Comparison of ENCODE assay signal across 8 cellular contexts in the genomic region with DNA sequence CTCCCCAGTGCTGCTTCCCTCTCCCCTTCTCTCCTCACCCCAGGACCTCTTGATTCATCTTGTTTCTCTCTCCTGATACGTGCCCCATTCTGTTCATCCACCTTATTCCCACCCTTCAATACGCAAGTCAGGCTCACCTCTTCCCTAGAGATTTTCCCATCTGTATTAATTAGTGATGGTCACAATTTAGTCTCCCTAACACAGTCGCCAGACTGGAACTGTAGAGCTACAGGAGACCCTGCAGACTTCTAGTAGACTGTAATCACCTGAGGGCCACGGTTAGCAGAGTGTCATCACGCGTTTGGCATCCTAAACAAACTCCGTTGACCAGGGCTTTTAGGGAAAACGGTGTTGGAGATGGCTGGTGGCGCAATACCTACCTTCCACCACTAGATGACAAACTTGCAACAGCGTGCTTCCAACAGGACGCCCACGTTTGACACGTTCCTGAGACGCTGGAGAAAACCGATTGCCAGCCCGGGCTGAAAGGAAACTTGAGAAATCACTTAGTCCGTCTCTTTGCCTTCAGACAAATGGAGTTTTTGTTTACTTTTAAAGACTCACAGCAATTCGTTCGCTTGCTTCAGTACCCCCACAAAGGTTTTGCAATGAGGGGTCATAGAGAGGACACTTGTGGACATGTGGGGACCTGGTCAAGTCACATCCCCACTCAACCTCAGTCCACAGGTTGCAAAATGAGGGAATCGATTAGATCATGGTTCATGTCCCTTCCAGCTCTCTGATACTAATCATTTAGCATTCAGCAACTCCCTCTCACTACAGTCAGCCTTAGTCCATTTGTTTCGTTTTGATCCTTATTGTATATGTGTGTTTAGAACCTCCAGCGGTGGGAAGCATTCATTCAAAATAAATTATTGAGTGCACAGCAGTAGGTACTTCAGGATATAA. TPM values are rescaled to one million over a fixed set of nuclear protein-coding genes. Genes with fewer than 3 reads are reported as not detected.
DNase-seq lines count a peak whose midpoint lies in the region; ATAC-seq, FAIRE-seq and TF ChIP-seq lines count a peak whose summit lies in the region.

No MANE protein-coding gene starts in this region.

- FAIRE-seq in H54 (lab: Jason Lieb, UNC) (peak; percentile 82), urothelium cell line (lab: Jason Lieb, UNC) (peak; percentile 37)

- no peaks in the 10 kb centered on the region for H3K36me3 Mint-ChIP-seq in CD4-positive, alpha-beta memory T cell
- H3K36me3 Mint-ChIP-seq in T-cell = no peaks in the 10 kb centered on the region

- TF ChIP-seq CTCF in adrenal gland (IDR thresholded peaks at IDR 0.05) (peak; percentile 90 to 99 (median 98)), heart left ventricle (IDR thresholded peaks at IDR 0.05) (peak; percentile 97 to 100 (median 99)), prostate gland (IDR thresholded peaks at IDR 0.05) (peak; percentile 94 to 98 (median 97))

- no peak overlapping the region for H3K27ac ChIP-seq in CD4-positive, alpha-beta memory T cell (ENCODE audit: low read depth, low read length)
- peak overlapping the region in 2 of 5 donors; percentile 8 to 18 for H3K27ac ChIP-seq in adrenal gland
- peak overlapping the region in 6 of 12 donors; percentile 1 to 53 (median 31) for H3K27ac ChIP-seq in heart left ventricle
- no peak overlapping the region for H3K27ac ChIP-seq in prostate gland

- ATAC-seq in T-cell (replicated peaks in 1 of 4) (peak; percentile 87 to 92 (median 90)), heart left ventricle (peak; percentile 64 to 85 (median 82))

- peaks cover 2 to 7% of the 10 kb centered on the region in 2 donors for H3K27me3 Mint-ChIP-seq in CD4-positive, alpha-beta memory T cell
- H3K27me3 Mint-ChIP-seq in T-cell = peaks cover 4 to 6% of the 10 kb centered on the region in 2 donors

- peaks cover 10 to 13% (median 12%) of the 10 kb centered on the region in 4 donors for H3K4me1 Mint-ChIP-seq in CD4-positive, alpha-beta memory T cell
- H3K4me1 Mint-ChIP-seq in T-cell = peaks cover 12 to 17% (median 15%) of the 10 kb centered on the region in 3 donors

- CTCF ChIA-PET in CD4-positive, alpha-beta memory T cell (lab: Charles Lee; ENCODE audit: partially characterized antibody) = interaction anchor here (0.6 to 4.5 kb wide), 20 partner anchors 10 to 389 kb away, joined by 3 to 42 read pairs (median 6); no protein-coding TSS in a partner anchor
- CTCF ChIA-PET in T-cell (lab: Charles Lee) = interaction anchor here (0.5 to 1.6 kb wide), 4 partner anchors 23 to 1122 kb away, joined by 3 to 6 read pairs (median 4); no protein-coding TSS in a partner anchor

- peak; percentile 58 to 67 (median 62) for DNase-seq in CD4-positive, alpha-beta memory T cell
- peak; percentile 68 for DNase-seq in H54 (ENCODE audit: insufficient read length, low spot score)
- peak; percentile 60 for DNase-seq in NCI-H146 treated with DMSO at 0.1 percent for 48 hours (lab: John Stamatoyannopoulos, UW; ENCODE audit: unreplicated experiment)
- peak; percentile 36 to 70 (median 60) for DNase-seq in T-cell
- DNase-seq in adrenal gland = peak; percentile 82 to 96 (median 91)
- peak; percentile 85 to 87 (median 86) for DNase-seq in heart left ventricle
- peak; percentile 85 for DNase-seq in prostate gland (ENCODE audit: low spot score)
- peak; percentile 89 for DNase-seq in urothelium cell line (ENCODE audit: low spot score)

- peak overlapping the region in 4 of 7 donors; percentile 16 to 53 (median 43) for H3K27ac Mint-ChIP-seq in CD4-positive, alpha-beta memory T cell
- no peak overlapping the region for H3K27ac Mint-ChIP-seq in T-cell

- no peaks in the 10 kb centered on the region for H3K27me3 ChIP-seq in CD4-positive, alpha-beta memory T cell (ENCODE audit: insufficient read depth, low read length)
- H3K27me3 ChIP-seq in adrenal gland (no peaks in the 10 kb centered on the region), heart left ventricle (no peaks in the 10 kb centered on the region), prostate gland (replicated peaks; ENCODE audit: insufficient read depth) (no peaks in the 10 kb centered on the region)

- POLR2A ChIA-PET in CD4-positive, alpha-beta memory T cell (lab: Charles Lee; ENCODE audit: partially characterized antibody) = interaction anchor here (0.5 to 1.4 kb wide), 5 partner anchors 14 to 386 kb away, joined by 3 to 8 read pairs (median 3); no protein-coding TSS in a partner anchor
- POLR2A ChIA-PET in T-cell (lab: Charles Lee) = no interaction called here

- H3K4me1 ChIP-seq in CD4-positive, alpha-beta memory T cell (ENCODE audit: insufficient read depth, low read length) = peaks cover 12% of the 10 kb centered on the region
- H3K4me1 ChIP-seq in adrenal gland (replicated peaks in 1 of 2) (peaks cover 5 to 23% of the 10 kb centered on the region in 2 donors), heart left ventricle (peaks cover 6 to 35% (median 22%) of the 10 kb centered on the region in 12 donors), prostate gland (replicated peaks) (no peaks in the 10 kb centered on the region)

- peak overlapping the region; percentile 3 to 78 (median 66) for H3K4me3 Mint-ChIP-seq in CD4-positive, alpha-beta memory T cell
- peak overlapping the region; percentile 47 to 59 (median 47) for H3K4me3 Mint-ChIP-seq in T-cell

- H3K9me3 ChIP-seq in CD4-positive, alpha-beta memory T cell (ENCODE audit: control insufficient read depth in 1 of 2, low read length in 2 of 2) = no peaks in the 10 kb centered on the region
- H3K9me3 ChIP-seq in adrenal gland (replicated peaks in 1 of 3) (no peaks in the 10 kb centered on the region), heart left ventricle (no peaks in the 10 kb centered on the region), prostate gland (no peaks in the 10 kb centered on the region)

- TF ChIP-seq POLR2A in H54 (IDR thresholded peaks at IDR 0.05; ENCODE audit: low read depth, low read length) = no peak
- TF ChIP-seq POLR2A in adrenal gland (IDR thresholded peaks at IDR 0.05) = no peak
- peak in 1 of 2 donors; percentile 27 for TF ChIP-seq POLR2A in heart left ventricle (IDR thresholded peaks at IDR 0.05)
- TF ChIP-seq POLR2A in prostate gland (IDR thresholded peaks at IDR 0.05) = no peak

- intact Hi-C loops in CD4-positive, alpha-beta memory T cell (cut with micrococcal nuclease) = loop anchor here (1.0 kb wide), 3 partner anchors 24 to 387 kb away; no protein-coding TSS in a partner anchor
- intact Hi-C loops in adrenal gland (cut with DNase I) = loop anchor here (2.0 to 10.0 kb wide), 3 partner anchors 55 to 88 kb away; no protein-coding TSS in a partner anchor
- intact Hi-C loops in heart left ventricle (cut with DNase I) = loop anchor here (1.0 to 10.0 kb wide), 12 partner anchors 38 to 575 kb away; no protein-coding TSS in a partner anchor
- intact Hi-C loops in prostate gland (cut with DNase I) = loop anchor here (2.0 to 10.0 kb wide), 2 partner anchors 85 to 385 kb away; no protein-coding TSS in a partner anchor

- H3K4me3 ChIP-seq in CD4-positive, alpha-beta memory T cell (ENCODE audit: low read length in 2 of 2) = peak overlapping the region in 1 of 2 donors; percentile 12
- peak overlapping the region in 1 of 4 donors; percentile 4 for H3K4me3 ChIP-seq in adrenal gland
- H3K4me3 ChIP-seq in heart left ventricle = peak overlapping the region in 10 of 12 donors; percentile 6 to 44 (median 30)
- H3K4me3 ChIP-seq in prostate gland = no peak overlapping the region

- peaks cover 0 to 2% (median 0%) of the 10 kb centered on the region in 8 donors for H3K9me3 Mint-ChIP-seq in CD4-positive, alpha-beta memory T cell
- no peaks in the 10 kb centered on the region for H3K9me3 Mint-ChIP-seq in T-cell

- H3K36me3 ChIP-seq in CD4-positive, alpha-beta memory T cell (ENCODE audit: insufficient read depth, low read length) = no peaks in the 10 kb centered on the region
- H3K36me3 ChIP-seq in adrenal gland (replicated peaks in 1 of 2) = no peaks in the 10 kb centered on the region
- no peaks in the 10 kb centered on the region for H3K36me3 ChIP-seq in heart left ventricle
- no peaks in the 10 kb centered on the region for H3K36me3 ChIP-seq in prostate gland

- 10 to 13% (median 12%) methylated on average over 22 of the region's 22 CpGs for WGBS in adrenal gland, 4 donors
- WGBS in heart left ventricle, 4 donors = 13 to 15% (median 13%) methylated on average over 21 to 22 of the region's 22 CpGs
- 10% methylated on average over 22 of the region's 22 CpGs for WGBS in prostate gland

RNA-seq across cellular contexts. Expression of gene MYL4, which starts 20.6 kb away (rescaled TPM):
- not detected for total RNA-seq in CD4-positive, alpha-beta memory T cell
- polyA plus RNA-seq in CD4-positive, alpha-beta memory T cell = not detected
- total RNA-seq in T-cell = not detected
- total RNA-seq in adrenal gland = 1 to 10 TPM in 1 of 8 donors, under 1 TPM in 2, not detected in 5; 0.36 to 1.8 (median 0.38) TPM
- 1 to 10 TPM in 1 of 3 donors, under 1 TPM in 1, not detected in 1; 0.51 to 1.4 TPM for polyA plus RNA-seq in adrenal gland
- total RNA-seq in heart left ventricle = 100 to 1,000 TPM in 3 of 9 donors, 10 to 100 TPM in 6; 24.9 to 186 (median 69.0) TPM
- polyA plus RNA-seq in heart left ventricle = 100 to 1,000 TPM in 1 of 2 donors, 10 to 100 TPM in 1; 33.0 to 750 TPM
- 1 to 10 TPM in 1 of 2 donors, not detected in 1; 4.3 TPM for total RNA-seq in prostate gland

RNA-seq across cellular contexts. Expression of gene ITGB3, which starts 23.8 kb away (rescaled TPM):
- not detected for total RNA-seq in CD4-positive, alpha-beta memory T cell
- not detected for polyA plus RNA-seq in CD4-positive, alpha-beta memory T cell
- 1 to 10 TPM in 1 of 5 donors, under 1 TPM in 4; 0.22 to 3.8 (median 0.26) TPM for total RNA-seq in T-cell
- 1 to 10 TPM in 6 of 8 donors, under 1 TPM in 2; 0.12 to 2.2 (median 1.6) TPM for total RNA-seq in adrenal gland
- under 1 TPM; 0.40 to 0.84 (median 0.64) TPM for polyA plus RNA-seq in adrenal gland
- total RNA-seq in heart left ventricle = 10 to 100 TPM in 2 of 9 donors, 1 to 10 TPM in 7; 2.6 to 14.8 (median 4.8) TPM
- 1 to 10 TPM; 1.3 to 5.0 TPM for polyA plus RNA-seq in heart left ventricle
- total RNA-seq in prostate gland = 10 to 100 TPM in 1 of 2 donors, 1 to 10 TPM in 1; 3.4 to 12.4 TPM

RNA-seq across cellular contexts. Expression of gene CDC27, which starts 40.7 kb away (rescaled TPM):
- 10 to 100 TPM; 60.2 to 73.4 TPM for total RNA-seq in CD4-positive, alpha-beta memory T cell
- 100 to 1,000 TPM in 1 of 2 donors, 10 to 100 TPM in 1; 64.2 to 104 TPM for polyA plus RNA-seq in CD4-positive, alpha-beta memory T cell
- 10 to 100 TPM; 54.6 to 66.0 (median 58.6) TPM for total RNA-seq in T-cell
- total RNA-seq in adrenal gland = 100 to 1,000 TPM in 2 of 8 donors, 10 to 100 TPM in 6; 33.9 to 153 (median 75.9) TPM
- polyA plus RNA-seq in adrenal gland = 10 to 100 TPM; 13.5 to 74.0 (median 21.1) TPM
- 100 to 1,000 TPM in 2 of 9 donors, 10 to 100 TPM in 7; 43.7 to 110 (median 79.7) TPM for total RNA-seq in heart left ventricle
- polyA plus RNA-seq in heart left ventricle = 10 to 100 TPM; 10.4 to 37.4 TPM
- total RNA-seq in prostate gland = 10 to 100 TPM; 32.2 to 76.9 TPM

Comparison
In these comparisons a context has a peak if more than half of its experiments do, and no peak if none do; other contexts are left out.
1. H3K4me3 ChIP-seq: peak in heart left ventricle (10 of 12); none in prostate gland (0 of 2).
2. H3K27ac Mint-ChIP-seq: peak in CD4-positive, alpha-beta memory T cell (4 of 7); none in T-cell (0 of 2).
3. RNA of gene MYL4, which starts 20.6 kb away (total RNA-seq): 24.9 to 186 TPM in heart left ventricle; 4.3 TPM in prostate gland, 0.36 to 1.8 TPM in adrenal gland, not detected in CD4-positive, alpha-beta memory T cell and not detected in T-cell; every median in the first group is over 4 times any median in the second.
4. Peak in every context shown above with its lines, with median percentiles within 50 percentile points of each other: DNase-seq and CTCF ChIP-seq.